Comparison of ENCODE assay signal across 26 cellular contexts in genomic region chr12:50317198-50317597, GRCh38. TPM values are rescaled to one million over a fixed set of nuclear protein-coding genes. Genes with fewer than 3 reads are reported as not detected.
DNase-seq lines count a peak whose midpoint lies in the region; ATAC-seq, FAIRE-seq and TF ChIP-seq lines count a peak whose summit lies in the region.
"Had no signal": no experiment of that assay in that cellular context is flagged by ENCODE, and none has a peak within 500 bp of the region (broad histone marks: within the 10 kb centered on the region; RNA-seq: fewer than 3 reads in every experiment).

No MANE protein-coding gene starts in this region.

- H3K4me1 ChIP-seq in A549 (peaks cover 15% of the 10 kb centered on the region), K562 (replicated peaks in 1 of 2; ENCODE audit: control insufficient read depth in 2 of 2, insufficient read depth in 2 of 2, low read length in 2 of 2) (peaks cover 0 to 4% of the 10 kb centered on the region in 2 experiments; a peak in 1 of 5 replicates)

- POLR2A ChIA-PET in A549 (lab: Yijun Ruan, JAX) (interaction anchor here (1.1 kb wide), 1 partner anchor 34 kb away, joined by 3 read pairs; the partner anchor contains the start of gene LIMA1), K562 (lab: Yijun Ruan, JAX) (interaction anchor here (1.5 kb wide), 1 partner anchor 133 kb away, joined by 3 read pairs; no protein-coding TSS in a partner anchor)

- TF ChIP-seq EP300 in A549 (IDR thresholded peaks at IDR 0.05) (no peak), Ishikawa (IDR thresholded peaks at IDR 0.05; ENCODE audit: borderline replicate concordance) (no peak), K562 (IDR thresholded peaks at IDR 0.05; ENCODE audit: low read length) (no peak)

- TF ChIP-seq CTCF in A549 (IDR thresholded peaks at IDR 0.05) (no peak; the same call in 2 of the 3 replicates), K562 (IDR thresholded peaks at IDR 0.05 in 2 of 3, conservative IDR thresholded peaks at IDR 0.05 in 1 of 3; ENCODE audit: insufficient read depth in 2 of 3, low read depth in 1 of 3, low read length in 3 of 3) (peak in 2 of 3 experiments; percentile 20 to 46; a peak in 2 of 6 replicates)

- no peaks in the 10 kb centered on the region for H4K20me1 ChIP-seq in K562 (replicated peaks; ENCODE audit: control insufficient read depth, insufficient read depth, low read length)

- H3K27ac ChIP-seq in A549 (no peak overlapping the region), K562 (ENCODE audit: extremely low read depth, low read depth, low read length) (no peak overlapping the region)
- H3K27ac ChIP-seq: neutrophil, tibial artery had no signal

- H3K9ac ChIP-seq in K562 (ENCODE audit: insufficient read depth in 1 of 2, low read depth in 2 of 2, low read length in 2 of 2), result no peak overlapping the region

- WGBS in A549 (ENCODE audit: missing lambda C conversion rate), result 71% methylated on average over 1 of the region's 1 CpG
- WGBS in K562 (ENCODE audit: insufficient coverage, low coverage, missing lambda C conversion rate), result 22% methylated on average over 1 of the region's 1 CpG

- no peak for FAIRE-seq in A549 (lab: Jason Lieb, UNC)
- FAIRE-seq in K562 (lab: Jason Lieb, UNC), result peak; percentile 52
- FAIRE-seq: A204.1, GM18507, H54 had no signal

- intact Hi-C loops in K562 (cut with micrococcal nuclease), result no loop called here

- BruUV-seq in K562 (replicated peaks; lab: Mats Ljungman, UMichigan), result no TSS peak

- no peaks in the 10 kb centered on the region for H3K27me3 ChIP-seq in K562 (ENCODE audit: control insufficient read depth in 2 of 2, insufficient read depth in 2 of 2, low read length in 2 of 2)
- H3K27me3 ChIP-seq: neutrophil, tibial artery had no signal

- no peaks in the 10 kb centered on the region for H3K36me3 ChIP-seq in K562 (ENCODE audit: control insufficient read depth, insufficient read depth, low read length)
- H3K36me3 ChIP-seq: neutrophil, tibial artery had no signal

- H2AFZ ChIP-seq in K562 (ENCODE audit: low read depth, low read length), result no peak overlapping the region

- no peaks in the 10 kb centered on the region for H3K79me2 ChIP-seq in K562 (ENCODE audit: control insufficient read depth, insufficient read depth, low read length)

- H3K9me3 ChIP-seq in A549 (no peaks in the 10 kb centered on the region), K562 (replicated peaks; ENCODE audit: control insufficient read depth, insufficient read depth, low read depth, low read length) (no peaks in the 10 kb centered on the region)
- H3K9me3 ChIP-seq: neutrophil, tibial artery had no signal

- no peak overlapping the region for H3K4me3 ChIP-seq in A549
- no peak overlapping the region for H3K4me3 ChIP-seq in K562
- H3K4me3 ChIP-seq: tibial artery had no signal

- TF ChIP-seq RAD21 in A549 (conservative IDR thresholded peaks at IDR 0.05 in 1 of 2, IDR thresholded peaks at IDR 0.05 in 1 of 2) (peak; percentile 27 to 40; a peak in 3 of 5 replicates), Ishikawa (IDR thresholded peaks at IDR 0.05; ENCODE audit: low read depth) (peak; percentile 26; the same call in 1 of the 2 replicates), K562 (CRISPR knock-in tag; conservative IDR thresholded peaks at IDR 0.05 in 1 of 2, IDR thresholded peaks at IDR 0.05 in 1 of 2) (peak in 1 of 2 experiments; percentile 55; a peak in 2 of 4 replicates)

- DNase-seq in A549 (ENCODE audit: low read depth in 1 of 2, low spot score in 1 of 2) (peak in 1 of 2 experiments; percentile 37), K562 (ENCODE audit: extremely low read depth in 1 of 4, low spot score in 3 of 4) (no peak), glomerular visceral epithelial cell (ENCODE audit: extremely low spot score) (peak; percentile 16), NCI-H524 treated with DMSO at 0.1 percent for 48 hours (lab: John Stamatoyannopoulos, UW) (no peak)
- DNase-seq in stimulated activated CD8-positive, alpha-beta memory T cell treated with anti-CD3 and anti-CD28 coated beads, Interleukin-4, amount 100 ng/mL, for 48 hours, result no peak
- DNase-seq: activated CD4-positive, alpha-beta T cell treated with anti-CD3 and anti-CD28 coated beads for 1 hour; activated CD8-positive, alpha-beta memory T cell treated with anti-CD3 and anti-CD28 coated beads for 24 hours; activated T-cell treated with anti-CD3 and anti-CD28 coated beads, Interleukin-2, amount 50 U/mL, for 48 hours; aorta; C1 segment of cervical spinal cord; glutamatergic neuron; left cardiac atrium; mesenchymal stem cell; NCI-H1436 treated with DMSO at 0.1 percent for 48 hours; NCI-H510A treated with DMSO at 0.1 percent for 48 hours; RPMI8226; stimulated activated CD4-positive, alpha-beta T cell treated with anti-CD3 and anti-CD28 coated beads, Interleukin-2, amount 100 ng/mL, for 48 hours; stimulated activated naive CD8-positive, alpha-beta T cell treated with anti-CD3 and anti-CD28 coated beads, Interleukin-15, amount 100 ng/mL, for 72 hours; tibial artery had no signal

- in situ Hi-C loops in K562 (cut with MboI), result no loop called here

- ATAC-seq in A549 (no peak), K562 (peak; percentile 42; the same call in 1 of the 3 replicates), HG02970 (IDR thresholded peaks at IDR 0.05; ENCODE audit: low FRiP score, unreplicated experiment) (no peak), HG02642 (IDR thresholded peaks at IDR 0.05; ENCODE audit: poor library complexity, unreplicated experiment) (no peak)
- ATAC-seq: left cardiac atrium; stimulated activated naive CD8-positive, alpha-beta T cell treated with anti-CD3 and anti-CD28 coated beads, Interleukin-15, amount 100 ng/mL, for 72 hours had no signal

- H3K4me2 ChIP-seq in A549, result no peak overlapping the region
- no peak overlapping the region for H3K4me2 ChIP-seq in K562 (ENCODE audit: insufficient read depth, low read length)

- CTCF ChIA-PET in A549 (lab: Yijun Ruan, JAX), result interaction anchor here (0.8 to 3.6 kb wide), 9 partner anchors 14 to 232 kb away, joined by 3 to 32 read pairs (median 3); partner anchors contain the start of genes COX14 and SMARCD1
- CTCF ChIA-PET in K562 (lab: Yijun Ruan, JAX; ENCODE audit: low intra/inter-chr PET ratio), result interaction anchor here (0.9 kb wide), 1 partner anchor 134 kb away, joined by 4 read pairs; no protein-coding TSS in a partner anchor

- H3K9me1 ChIP-seq in K562 (ENCODE audit: control insufficient read depth, insufficient read depth, low read length), result no peaks in the 10 kb centered on the region

- no peak for TF ChIP-seq POLR2A in A549 (IDR thresholded peaks at IDR 0.05; ENCODE audit: low read length)
- no peak for TF ChIP-seq POLR2A in K562 (conservative IDR thresholded peaks at IDR 0.05)

TF ChIP-seq in A549, 52 proteins besides CTCF, POLR2A, EP300 and RAD21 (continues in another document):
- TF ChIP-seq TFCP2L1 (CRISPR knock-in tag; IDR thresholded peaks at IDR 0.05) (no peak), RFX5 (IDR thresholded peaks at IDR 0.05) (no peak), HOXB5 (CRISPR knock-in tag; IDR thresholded peaks at IDR 0.05) (no peak), FOXS1 (CRISPR knock-in tag; IDR thresholded peaks at IDR 0.05) (no peak), NR3C1 (IDR thresholded peaks at IDR 0.05) (no peak)

TF ChIP-seq in Ishikawa, 13 proteins besides CTCF, POLR2A, EP300 and RAD21 (continues in another document):
- no peak for TF ChIP-seq MAX (IDR thresholded peaks at IDR 0.05)
- no peak for TF ChIP-seq CEBPB (IDR thresholded peaks at IDR 0.05)
- no peak for TF ChIP-seq FOXM1 (IDR thresholded peaks at IDR 0.05; ENCODE audit: borderline replicate concordance, low read depth)
- no peak for TF ChIP-seq CREB1 (IDR thresholded peaks at IDR 0.05; ENCODE audit: low read depth)
- TF ChIP-seq ZBTB7A (IDR thresholded peaks at IDR 0.05; ENCODE audit: low read depth), result no peak

TF ChIP-seq in K562, 482 proteins besides CTCF, POLR2A, EP300 and RAD21:
- TF ChIP-seq ZNF175 (CRISPR knock-in tag; IDR thresholded peaks at IDR 0.05; ENCODE audit: low read depth), result no peak

RNA-seq across cellular contexts. Expression of gene LIMA1, which starts 33.9 kb away (rescaled TPM):
- 21.4 and 23.4 TPM in 2 replicates for polyA plus RNA-seq in A549 (2011; rRNA removed)
- polyA plus RNA-seq in A549 (2012; cell fraction: cytosol; rRNA removed), result 3.5 TPM in 2 replicates
- polyA plus RNA-seq in A549 (2012; cell fraction: nucleus; rRNA removed), result 3.3 and 5.4 TPM in 2 replicates
- 9.0 to 12.0 TPM (median 10.1 TPM) in 3 replicates for polyA plus RNA-seq in A549 (2017; fragmentation: RNase III; extraction: RNeasy Plus Mini Kit Qiagen cat#74134 plus additional on column Dnase treatment)
- polyA minus RNA-seq in A549 (2011; rRNA and poly(A)+ RNA removed), result 27.3 and 29.3 TPM in 2 replicates
- total RNA-seq in K562 (2011; cell fraction: chromatin; rRNA removed; ENCODE audit: low replicate concordance), result 69.0 and 93.4 TPM in 2 replicates
- total RNA-seq in K562 (2011; cell fraction: nucleolus; rRNA removed), result 30.0 and 30.2 TPM in 2 replicates
- 42.2 and 56.2 TPM in 2 replicates for total RNA-seq in K562 (2011; cell fraction: nucleoplasm; rRNA removed)
- total RNA-seq in K562 (2014; rRNA removed), result 24.7 and 28.3 TPM in 2 replicates
- total RNA-seq in K562 (2014; rRNA removed; fragmentation: Illumina TruSeq; extraction: Trizol), result 31.5 and 41.1 TPM in 2 replicates
- total RNA-seq in K562 (2015; rRNA removed; fragmentation: Illumina TruSeq; extraction: Trizol), result 22.5 and 24.4 TPM in 2 replicates
- total RNA-seq in K562 (2021), result 22.7 and 24.2 TPM in 2 replicates
- 24.0 and 37.8 TPM in 2 replicates for polyA plus RNA-seq in K562 (2011; rRNA removed)
- 8.2 and 9.2 TPM in 2 replicates for polyA plus RNA-seq in K562 (2011; cell fraction: cytosol; rRNA removed)
- 21.7 and 22.5 TPM in 2 replicates for polyA plus RNA-seq in K562 (2011; cell fraction: nucleus; rRNA removed)
- polyA plus RNA-seq in K562 (2012), result 16.3 and 16.8 TPM in 2 replicates
- 34.0 and 37.0 TPM in 2 replicates for polyA plus RNA-seq in K562 (2014; fragmentation: Illumina TruSeq; extraction: Trizol)
- 10 to 100 TPM; 20.2 to 23.7 TPM for polyA plus RNA-seq in K562 (2014; fragmentation: Nextera tagmentation; extraction: Ambion mirVana)
- polyA plus RNA-seq in K562 (2014; rRNA removed), result 24.8 and 27.3 TPM in 2 replicates
- polyA minus RNA-seq in K562 (2011; rRNA and poly(A)+ RNA removed), result 31.8 and 43.7 TPM in 2 replicates
- 12.8 and 24.0 TPM in 2 replicates for polyA minus RNA-seq in K562 (2011; cell fraction: cytosol; rRNA and poly(A)+ RNA removed)
- 12.5 and 22.5 TPM in 2 replicates for polyA minus RNA-seq in K562 (2011; cell fraction: nucleus; rRNA and poly(A)+ RNA removed)

Comparison
In these comparisons a context has a peak if more than half of its experiments do, and no peak if none do; other contexts are left out.
1. Of the 35 proteins assayed by ChIP-seq in both K562 and A549: peak only in K562: CTCF; only in A549: none; in both: none; in neither: 33; mixed calls (peak in some experiments, not most) for 1.